ENCODE assay signal across 12 cellular contexts in genomic region chr1:13950637-13951036, GRCh38.
DNase-seq lines count a peak whose midpoint lies in the region; ATAC-seq and TF ChIP-seq lines count a peak whose summit lies in the region.
"Had no signal": no experiment of that assay in that cellular context is flagged by ENCODE, and none has a peak within 500 bp of the region (broad histone marks: within the 10 kb centered on the region; RNA-seq: fewer than 3 reads in every experiment).

No MANE protein-coding gene starts in this region.

- no peak overlapping the region for H2AFZ ChIP-seq in Karpas-422 (ENCODE audit: low read length)

- no peak overlapping the region for H3K9ac ChIP-seq in Karpas-422 (ENCODE audit: low read length)

- H3K36me3 Mint-ChIP-seq in activated T-cell treated with anti-CD3 and anti-CD28 coated beads, Interleukin-2, amount 50 U/mL, for 24 hours (ENCODE audit: low read depth) = no peaks in the 10 kb centered on the region
- H3K36me3 Mint-ChIP-seq in endothelial cell (ENCODE audit: low read depth, unreplicated experiment) = no peaks in the 10 kb centered on the region

- intact Hi-C loops in ovary (cut with DNase I) = loop anchor here in 2 of 4 donors (10.0 kb wide), 2 partner anchors 56 to 116 kb away; no protein-coding TSS in a partner anchor

- no peaks in the 10 kb centered on the region for H3K4me1 ChIP-seq in Karpas-422 (ENCODE audit: low read length)
- H3K4me1 ChIP-seq in ovary (ENCODE audit: insufficient read depth) = peaks cover 11% of the 10 kb centered on the region

- TF ChIP-seq CTCF in endothelial cell (IDR thresholded peaks at IDR 0.05; ENCODE audit: unreplicated experiment) = peak; percentile 51
- no peak for TF ChIP-seq CTCF in ovary (IDR thresholded peaks at IDR 0.05)

- no peak for TF ChIP-seq POLR2A in ovary (IDR thresholded peaks at IDR 0.05)

- no peak overlapping the region for H3K27ac Mint-ChIP-seq in activated T-cell treated with anti-CD3 and anti-CD28 coated beads, Interleukin-2, amount 50 U/mL, for 24 hours
- no peak overlapping the region for H3K27ac Mint-ChIP-seq in endothelial cell (ENCODE audit: unreplicated experiment)

- peaks cover 9% of the 10 kb centered on the region for H3K27me3 Mint-ChIP-seq in activated T-cell treated with anti-CD3 and anti-CD28 coated beads, Interleukin-2, amount 50 U/mL, for 24 hours
- peaks cover under 1% of the 10 kb centered on the region for H3K27me3 Mint-ChIP-seq in endothelial cell (ENCODE audit: unreplicated experiment)

- H3K4me1 Mint-ChIP-seq in activated T-cell treated with anti-CD3 and anti-CD28 coated beads, Interleukin-2, amount 50 U/mL, for 24 hours (ENCODE audit: low read depth) = no peaks in the 10 kb centered on the region
- H3K4me1 Mint-ChIP-seq in endothelial cell (ENCODE audit: unreplicated experiment) = no peaks in the 10 kb centered on the region

- no peak for TF ChIP-seq EP300 in ovary (IDR thresholded peaks at IDR 0.05)

- H3K27ac ChIP-seq in Karpas-422 (ENCODE audit: low read length) = no peak overlapping the region
- peak overlapping the region; percentile 70 to 92 for H3K27ac ChIP-seq in ovary

- no peak overlapping the region for H3K4me2 ChIP-seq in Karpas-422 (ENCODE audit: low read depth, low read length, poor library complexity, severe bottlenecking)

- H3K4me3 ChIP-seq in Karpas-422 (ENCODE audit: low read length) (no peak overlapping the region), ovary (no peak overlapping the region)
- H3K4me3 ChIP-seq: adrenal gland had no signal

- H3K9me3 ChIP-seq in Karpas-422 (ENCODE audit: low read length) (no peaks in the 10 kb centered on the region), ovary (no peaks in the 10 kb centered on the region)
- H3K9me3 ChIP-seq: adrenal gland had no signal

- whole genome bisulfite sequencing in ovary, 3 donors = 71 to 78% (median 72%) methylated on average over 7 of the region's 7 CpGs

- no peaks in the 10 kb centered on the region for H4K20me1 ChIP-seq in Karpas-422 (ENCODE audit: insufficient read depth, low read depth, low read length)

- peak; percentile 19 to 33 for DNase-seq in activated T-cell treated with anti-CD3 and anti-CD28 coated beads, Interleukin-2, amount 50 U/mL, for 48 hours
- DNase-seq in activated T-cell treated with anti-CD3 and anti-CD28 coated beads, Interleukin-2, amount 50 U/mL, for 24 hours = no peak
- DNase-seq in Karpas-422 = peak; percentile 52
- peak; percentile 35 for DNase-seq in endothelial cell (ENCODE audit: low spot score)
- DNase-seq in ovary = no peak
- DNase-seq in mucosa of gallbladder (ENCODE audit: low spot score) = no peak
- DNase-seq: activated CD8-positive, alpha-beta memory T cell treated with anti-CD3 and anti-CD28 coated beads, Interleukin-2, amount 50 U/mL, for 4 hours; adrenal gland; NCI-H1694; occipital lobe had no signal

- no peak overlapping the region for H3K4me3 Mint-ChIP-seq in activated T-cell treated with anti-CD3 and anti-CD28 coated beads, Interleukin-2, amount 50 U/mL, for 24 hours
- H3K4me3 Mint-ChIP-seq in endothelial cell (ENCODE audit: unreplicated experiment) = no peak overlapping the region

- H3K36me3 ChIP-seq in Karpas-422 (ENCODE audit: insufficient read depth, low read length) (no peaks in the 10 kb centered on the region), ovary (no peaks in the 10 kb centered on the region)
- H3K36me3 ChIP-seq: adrenal gland had no signal

- H3K9me2 ChIP-seq in Karpas-422 (replicated peaks; ENCODE audit: insufficient read depth, low read length) = no peaks in the 10 kb centered on the region

- H3K9me3 Mint-ChIP-seq in activated T-cell treated with anti-CD3 and anti-CD28 coated beads, Interleukin-2, amount 50 U/mL, for 24 hours = no peaks in the 10 kb centered on the region
- no peaks in the 10 kb centered on the region for H3K9me3 Mint-ChIP-seq in endothelial cell (ENCODE audit: unreplicated experiment)

- H3K27me3 ChIP-seq in Karpas-422 (ENCODE audit: low read length) (no peaks in the 10 kb centered on the region), ovary (no peaks in the 10 kb centered on the region)
- H3K27me3 ChIP-seq: adrenal gland had no signal

- ATAC-seq in GM19455 (IDR thresholded peaks at IDR 0.05; ENCODE audit: unreplicated experiment) (no peak), GM21723 (IDR thresholded peaks at IDR 0.05; ENCODE audit: unreplicated experiment) (no peak)

- no peaks in the 10 kb centered on the region for H3K79me2 ChIP-seq in Karpas-422 (ENCODE audit: low read length)

Comparison
In these comparisons a context has a peak if more than half of its experiments do, and no peak if none do; other contexts are left out.
1. DNase-seq: peak in activated T-cell treated with anti-CD3 and anti-CD28 coated beads, Interleukin-2, amount 50 U/mL, for 48 hours (2 of 2), Karpas-422 (single experiment) and endothelial cell (single experiment); none in activated T-cell treated with anti-CD3 and anti-CD28 coated beads, Interleukin-2, amount 50 U/mL, for 24 hours (single experiment), ovary (0 of 5) and mucosa of gallbladder (single experiment).